ENCODE assay signal across 24 cellular contexts in genomic region chr7:95700917-95701316, GRCh38.
"Had no signal": no experiment of that assay in that cellular context is flagged by ENCODE, and none has a peak within 500 bp of the region (broad histone marks: within the 10 kb centered on the region; RNA-seq: fewer than 3 reads in every experiment).

No MANE protein-coding gene starts in this region.

- H3K36me3 ChIP-seq: brain microvascular endothelial cell, cardiac muscle cell had no signal

- H3K4me2 ChIP-seq: KMS-11 had no signal

- H3K27ac ChIP-seq: brain microvascular endothelial cell, cardiac muscle cell, KMS-11, SK-N-MC had no signal

- H3K9ac ChIP-seq: KMS-11 had no signal

- DNase-seq: activated CD4-positive, alpha-beta T cell treated with anti-CD3 and anti-CD28 coated beads for 4 hours; activated CD8-positive, alpha-beta memory T cell treated with anti-CD3 and anti-CD28 coated beads, Interleukin-2, amount 50 U/mL, for 4 hours; activated CD8-positive, alpha-beta T cell treated with anti-CD3 and anti-CD28 coated beads for 36 hours; activated gamma-delta T cell treated with Interleukin-2 at 50 U/mL for 16 hours; activated naive CD4-positive, alpha-beta T cell treated with anti-CD3 and anti-CD28 coated beads, Interleukin-2, amount 10 ng/mL, durations not matched to agents 7 days and 5 days; activated naive CD8-positive, alpha-beta T cell treated with anti-CD3 and anti-CD28 coated beads for 36 hours; activated T-cell treated with anti-CD3 and anti-CD28 coated beads, Interleukin-2, amount 50 U/mL, for 72 hours; brain microvascular endothelial cell; cerebellar nuclear complex; NCI-H1105; NCI-H1436 treated with DMSO at 0.1 percent for 48 hours; NCI-H2029 treated with DMSO at 0.1 percent for 48 hours; NCI-H446 treated with DMSO at 0.1 percent for 48 hours; NCI-H526 treated with DMSO at 0.1 percent for 48 hours; NK-92 treated with Interleukin-12 subunit alpha and Interleukin-12 subunit beta, amount 100 ng/mL, for 24 hours; OCI-M1; RPMI8226; SW 1271 had no signal

- H3K27me3 ChIP-seq: brain microvascular endothelial cell had no signal

- H3K4me3 ChIP-seq: cardiac muscle cell, SK-N-MC had no signal

- ATAC-seq: activated CD4-positive, CD25-positive, alpha-beta regulatory T cell treated with anti-CD3 and anti-CD28 coated beads, Interleukin-2, amount 50 U/mL, for 24 hours; activated CD8-positive, alpha-beta T cell treated with anti-CD3 and anti-CD28 coated beads for 36 hours; activated T-cell treated with anti-CD3 and anti-CD28 coated beads, Interleukin-2, amount 50 U/mL, for 72 hours; Panc1; Right ventricle myocardium inferior had no signal
